ENCODE assay signal across 1 cellular context in genomic region chr20:59005523-59006166, GRCh38.
TF ChIP-seq lines count a peak whose summit lies in the region.

No MANE protein-coding gene starts in this region.

TF ChIP-seq in HepG2, 621 proteins besides CTCF, POLR2A, EP300 and RAD21 (continues in another document):
- TF ChIP-seq MED13 (CRISPR knock-in tag; IDR thresholded peaks at IDR 0.05) (0 out of 2 replicates have a peak, but pooled peaks have one; percentile 32), LBX2 (CRISPR knock-in tag; IDR thresholded peaks at IDR 0.05; ENCODE audit: borderline replicate concordance) (0 out of 2 replicates have a peak, but pooled peaks have one; percentile 6), SNAPC5 (CRISPR knock-in tag; IDR thresholded peaks at IDR 0.05; ENCODE audit: borderline replicate concordance) (no peak), ZNF121 (CRISPR knock-in tag; IDR thresholded peaks at IDR 0.05) (0 out of 2 replicates have a peak, but pooled peaks have one; percentile 18), GLI4 (CRISPR knock-in tag; IDR thresholded peaks at IDR 0.05; ENCODE audit: borderline replicate concordance) (0 out of 2 replicates have a peak, but pooled peaks have one; percentile 30), ZNF234 (CRISPR knock-in tag; conservative IDR thresholded peaks at IDR 0.05) (no peak), ZNF280B (CRISPR knock-in tag; IDR thresholded peaks at IDR 0.05; ENCODE audit: borderline replicate concordance) (peak; percentile 81; the same call in 1 of the 2 replicates), ZNF143 (CRISPR knock-in tag; IDR thresholded peaks at IDR 0.05) (peak; percentile 40; the same call in 1 of the 2 replicates), ZFP91 (CRISPR knock-in tag; IDR thresholded peaks at IDR 0.05; ENCODE audit: borderline replicate concordance) (peak; percentile 23; the same call in 1 of the 2 replicates), ZFP36 (IDR thresholded peaks at IDR 0.05; ENCODE audit: borderline replicate concordance, low read depth, low read length, partially characterized antibody) (no peak), ZNF503 (CRISPR knock-in tag; IDR thresholded peaks at IDR 0.05) (peak; percentile 51; the same call in 1 of the 2 replicates), ZNF737 (CRISPR knock-in tag; IDR thresholded peaks at IDR 0.05; ENCODE audit: borderline replicate concordance) (0 out of 2 replicates have a peak, but pooled peaks have one; percentile 53), ZNF558 (CRISPR knock-in tag; IDR thresholded peaks at IDR 0.05; ENCODE audit: borderline replicate concordance) (peak; percentile 5; the same call in 1 of the 2 replicates), ZNF501 (CRISPR knock-in tag; IDR thresholded peaks at IDR 0.05) (peak; percentile 88), ZNF546 (CRISPR knock-in tag; conservative IDR thresholded peaks at IDR 0.05) (0 out of 2 replicates have a peak, but pooled peaks have one; percentile 15), SP2 (CRISPR knock-in tag; IDR thresholded peaks at IDR 0.05) (no peak), THAP7 (CRISPR knock-in tag; IDR thresholded peaks at IDR 0.05) (no peak), ZNF784 (CRISPR knock-in tag; IDR thresholded peaks at IDR 0.05; ENCODE audit: borderline replicate concordance) (peak; percentile 66), ZBTB25 (CRISPR knock-in tag; IDR thresholded peaks at IDR 0.05) (no peak), E2F2 (CRISPR knock-in tag; IDR thresholded peaks at IDR 0.05; ENCODE audit: borderline replicate concordance) (0 out of 2 replicates have a peak, but pooled peaks have one; percentile 16), ZNF607 (CRISPR knock-in tag; IDR thresholded peaks at IDR 0.05; ENCODE audit: borderline replicate concordance) (0 out of 2 replicates have a peak, but pooled peaks have one; percentile 14), ONECUT2 (CRISPR knock-in tag; IDR thresholded peaks at IDR 0.05) (no peak), ZNF33B (CRISPR knock-in tag; IDR thresholded peaks at IDR 0.05) (peak; percentile 66; the same call in 1 of the 2 replicates), MEIS2 (CRISPR knock-in tag; IDR thresholded peaks at IDR 0.05) (0 out of 2 replicates have a peak, but pooled peaks have one; percentile 19), ZNF432 (CRISPR knock-in tag; IDR thresholded peaks at IDR 0.05; ENCODE audit: borderline replicate concordance) (no peak), THAP9 (CRISPR knock-in tag; IDR thresholded peaks at IDR 0.05; ENCODE audit: borderline replicate concordance) (peak; percentile 26; the same call in 1 of the 2 replicates), STAG1 (CRISPR knock-in tag; IDR thresholded peaks at IDR 0.05) (no peak), ZNF556 (CRISPR knock-in tag; IDR thresholded peaks at IDR 0.05; ENCODE audit: borderline replicate concordance) (0 out of 2 replicates have a peak, but pooled peaks have one; percentile 9), AGO1 (IDR thresholded peaks at IDR 0.05; ENCODE audit: low read depth, low read length, poor library complexity, severe bottlenecking) (no peak), MYC (CRISPR knock-in tag; IDR thresholded peaks at IDR 0.05; ENCODE audit: borderline replicate concordance) (0 out of 2 replicates have a peak, but pooled peaks have one; percentile 14), HOXD1 (CRISPR knock-in tag; IDR thresholded peaks at IDR 0.05) (0 out of 2 replicates have a peak, but pooled peaks have one; percentile 32), ZMYM2 (CRISPR knock-in tag; IDR thresholded peaks at IDR 0.05) (0 out of 2 replicates have a peak, but pooled peaks have one; percentile 5), ZNF761 (CRISPR knock-in tag; conservative IDR thresholded peaks at IDR 0.05) (0 out of 2 replicates have a peak, but pooled peaks have one; percentile 41), HMGA1 (CRISPR knock-in tag; conservative IDR thresholded peaks at IDR 0.05) (no peak), KLF15 (CRISPR knock-in tag; IDR thresholded peaks at IDR 0.05; ENCODE audit: borderline replicate concordance) (no peak), AHDC1 (CRISPR knock-in tag; IDR thresholded peaks at IDR 0.05; ENCODE audit: borderline replicate concordance) (no peak), ZBTB7A (CRISPR knock-in tag; IDR thresholded peaks at IDR 0.05) (peak; percentile 51; the same call in 1 of the 2 replicates), SOX13 (IDR thresholded peaks at IDR 0.05) (no peak), SOX13 (CRISPR knock-in tag; conservative IDR thresholded peaks at IDR 0.05 in 1 of 2, IDR thresholded peaks at IDR 0.05 in 1 of 2) (no peak)
